In the genomic region with DNA sequence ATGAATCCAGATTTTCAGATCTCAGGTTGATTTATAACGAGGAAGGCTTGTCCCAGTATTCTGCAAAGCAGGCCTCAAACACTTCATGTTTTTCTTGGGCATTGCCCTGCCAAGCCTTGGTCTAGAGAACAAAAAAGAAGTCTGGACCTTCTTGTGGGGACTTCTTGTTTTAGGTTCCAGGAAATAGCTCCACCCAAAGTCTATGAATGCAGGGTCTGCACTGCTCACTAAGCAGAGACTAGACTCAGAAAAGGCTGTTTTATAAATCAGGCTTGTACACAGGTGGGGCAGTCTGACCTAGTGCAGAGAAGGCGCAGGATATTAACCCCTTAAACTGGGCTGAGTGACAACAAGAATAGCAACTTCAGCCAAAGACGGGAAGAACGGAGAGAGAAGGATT, we compare ENCODE assay signal across 1 cellular context.
TF ChIP-seq lines count a peak whose summit lies in the region.

No MANE protein-coding gene starts in this region.

TF ChIP-seq in SK-N-SH, 30 proteins besides CTCF, POLR2A, EP300 and RAD21:
- TF ChIP-seq SIN3A (IDR thresholded peaks at IDR 0.05; ENCODE audit: borderline replicate concordance, low read depth, low read length) (no peak), JUND (IDR thresholded peaks at IDR 0.05) (no peak)
- TF ChIP-seq, protein P1, sequence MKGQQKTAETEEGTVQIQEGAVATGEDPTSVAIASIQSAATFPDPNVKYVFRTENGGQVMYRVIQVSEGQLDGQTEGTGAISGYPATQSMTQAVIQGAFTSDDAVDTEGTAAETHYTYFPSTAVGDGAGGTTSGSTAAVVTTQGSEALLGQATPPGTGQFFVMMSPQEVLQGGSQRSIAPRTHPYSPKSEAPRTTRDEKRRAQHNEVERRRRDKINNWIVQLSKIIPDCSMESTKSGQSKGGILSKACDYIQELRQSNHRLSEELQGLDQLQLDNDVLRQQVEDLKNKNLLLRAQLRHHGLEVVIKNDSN (IDR thresholded peaks at IDR 0.05; ENCODE audit: borderline replicate concordance, low read depth): no peak
